Comparison of ENCODE assay signal across 22 cellular contexts in the genomic region with DNA sequence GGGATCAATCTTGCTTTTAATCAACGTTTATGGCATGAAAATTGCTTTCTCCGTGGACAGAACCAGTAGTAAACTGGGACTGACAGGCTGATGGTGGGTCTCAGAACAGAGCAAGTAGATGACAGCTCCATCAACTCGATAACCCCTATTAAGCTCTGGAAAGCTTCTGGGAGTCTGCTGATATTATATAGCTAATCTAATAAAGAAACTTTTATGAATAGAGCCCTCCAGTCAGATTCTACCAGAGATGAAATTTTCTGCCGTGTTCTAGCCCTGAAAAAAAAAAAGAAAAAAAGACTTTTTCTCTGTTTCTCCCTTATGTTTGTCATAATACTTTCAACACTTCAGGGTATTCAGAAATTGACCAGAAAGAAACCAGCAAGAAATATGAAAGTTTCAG.
DNase-seq lines count a peak whose midpoint lies in the region; ATAC-seq and TF ChIP-seq lines count a peak whose summit lies in the region.
"Had no signal": no experiment of that assay in that cellular context is flagged by ENCODE, and none has a peak within 500 bp of the region (broad histone marks: within the 10 kb centered on the region; RNA-seq: fewer than 3 reads in every experiment).

No MANE protein-coding gene starts in this region.

- no peaks in the 10 kb centered on the region for H3K36me3 ChIP-seq in SK-N-MC (ENCODE audit: insufficient read depth, low read length)
- H3K36me3 ChIP-seq: BE2C had no signal

- no peaks in the 10 kb centered on the region for H3K9me3 ChIP-seq in SK-N-MC (ENCODE audit: low read depth, low read length)
- H3K9me3 ChIP-seq: BE2C, BLaER1 had no signal

- peak overlapping the region; percentile 0; the same call in 1 of the 2 replicates for H3K27ac ChIP-seq in SK-N-MC
- H3K27ac ChIP-seq: BLaER1 had no signal

- no peak overlapping the region for H3K9ac ChIP-seq in SK-N-MC (ENCODE audit: insufficient read length)
- H3K9ac ChIP-seq: BLaER1 had no signal

- H3K4me3 ChIP-seq in SK-N-MC = no peak overlapping the region
- H3K4me3 ChIP-seq: BLaER1, GM12878 had no signal

- ATAC-seq in SK-N-SH treated with all-trans-retinoic acid at 6 μM for 48 hours (no peak), HG03565 (IDR thresholded peaks at IDR 0.05; ENCODE audit: unreplicated experiment) (no peak), GM19395 (IDR thresholded peaks at IDR 0.05; ENCODE audit: unreplicated experiment) (no peak)
- ATAC-seq: GM12878 had no signal

- DNase-seq in SK-N-MC (ENCODE audit: low read depth, low spot score) = no peak
- no peak for DNase-seq in activated naive CD4-positive, alpha-beta T cell (lab: John Stamatoyannopoulos, UW)
- DNase-seq: 8988T; ACHN; BE2C; C1 segment of cervical spinal cord; CD4-positive, alpha-beta memory T cell; CD4-positive, CD25-positive, alpha-beta regulatory T cell; CD8-positive, alpha-beta memory T cell; COR-L47; DMS 273 treated with DMSO at 0.1 percent for 48 hours; DMS153; DMS53; DMS79; DND-41; EL; GDM1 had no signal

TF ChIP-seq in SK-N-SH treated with all-trans-retinoic acid at 6 μM for 48 hours, 23 proteins besides CTCF, POLR2A, EP300 and RAD21:
- TF ChIP-seq OSR1 (CRISPR knock-in tag; IDR thresholded peaks at IDR 0.05) (no peak), ISL1 (CRISPR knock-in tag; IDR thresholded peaks at IDR 0.05) (peak; percentile 25; the same call in 1 of the 2 replicates), GLIS3 (CRISPR knock-in tag; IDR thresholded peaks at IDR 0.05) (no peak), CSDC2 (CRISPR knock-in tag; IDR thresholded peaks at IDR 0.05) (no peak), ZNF70 (CRISPR knock-in tag; IDR thresholded peaks at IDR 0.05) (no peak)
- TF ChIP-seq, protein P1, sequence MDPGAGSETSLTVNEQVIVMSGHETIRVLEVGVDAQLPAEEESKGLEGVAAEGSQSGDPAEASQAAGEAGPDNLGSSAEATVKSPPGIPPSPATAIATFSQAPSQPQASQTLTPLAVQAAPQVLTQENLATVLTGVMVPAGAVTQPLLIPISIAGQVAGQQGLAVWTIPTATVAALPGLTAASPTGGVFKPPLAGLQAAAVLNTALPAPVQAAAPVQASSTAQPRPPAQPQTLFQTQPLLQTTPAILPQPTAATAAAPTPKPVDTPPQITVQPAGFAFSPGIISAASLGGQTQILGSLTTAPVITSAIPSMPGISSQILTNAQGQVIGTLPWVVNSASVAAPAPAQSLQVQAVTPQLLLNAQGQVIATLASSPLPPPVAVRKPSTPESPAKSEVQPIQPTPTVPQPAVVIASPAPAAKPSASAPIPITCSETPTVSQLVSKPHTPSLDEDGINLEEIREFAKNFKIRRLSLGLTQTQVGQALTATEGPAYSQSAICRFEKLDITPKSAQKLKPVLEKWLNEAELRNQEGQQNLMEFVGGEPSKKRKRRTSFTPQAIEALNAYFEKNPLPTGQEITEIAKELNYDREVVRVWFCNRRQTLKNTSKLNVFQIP (CRISPR knock-in tag; IDR thresholded peaks at IDR 0.05; ENCODE audit: borderline replicate concordance, low read depth) = no peak
